Comparison of ENCODE assay signal across 8 cellular contexts in the genomic region with DNA sequence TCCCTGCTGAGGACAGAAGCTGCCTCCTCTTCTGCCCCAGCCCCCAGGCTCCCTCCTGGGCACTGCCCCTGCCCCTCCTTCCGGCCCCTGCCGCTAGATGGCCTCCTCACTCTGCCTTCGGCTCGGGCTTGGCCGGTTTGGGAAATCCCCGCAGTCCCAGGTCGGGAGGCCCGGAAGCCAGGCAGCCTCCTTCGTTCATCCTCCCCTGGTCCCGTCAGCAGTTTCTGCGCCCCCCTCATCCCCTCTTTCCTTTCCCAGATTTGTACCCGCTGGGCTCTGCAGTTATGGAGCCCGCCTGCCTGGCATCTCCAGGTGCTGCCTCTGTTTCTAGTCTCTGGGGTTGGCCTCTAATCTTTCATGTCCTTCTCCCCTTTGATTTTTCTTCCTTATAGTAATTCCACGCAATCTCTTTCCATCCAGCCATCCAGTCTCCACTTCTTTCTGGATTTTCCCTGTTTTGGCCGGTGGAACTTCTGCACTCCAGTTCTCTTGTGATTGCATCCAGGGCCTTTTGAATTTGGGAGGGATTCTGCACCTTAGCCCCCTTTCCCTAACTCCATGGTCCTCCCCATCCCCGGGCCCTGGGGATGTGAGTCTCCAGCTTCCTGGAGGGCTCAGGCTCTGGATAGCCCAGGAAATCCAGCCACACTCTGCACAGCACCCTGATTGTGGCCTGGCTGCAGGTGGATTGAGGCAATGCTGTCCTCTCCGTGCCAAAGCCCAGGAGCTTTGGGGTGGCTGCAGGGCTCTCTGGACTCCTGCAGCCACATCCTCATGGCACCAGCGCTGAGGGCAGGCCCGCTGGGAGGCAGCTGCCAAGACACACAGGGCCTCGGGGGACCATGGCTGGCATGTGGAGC. TPM values are rescaled to one million over a fixed set of nuclear protein-coding genes. Genes with fewer than 3 reads are reported as not detected.
DNase-seq lines count a peak whose midpoint lies in the region; ATAC-seq and TF ChIP-seq lines count a peak whose summit lies in the region.

No MANE protein-coding gene starts in this region.

- POLR2A ChIA-PET in CD8-positive, alpha-beta memory T cell (lab: Charles Lee), result no interaction called here
- POLR2A ChIA-PET in SK-N-SH (lab: Yijun Ruan, JAX), result no interaction called here

- no peak overlapping the region for H3K4me3 ChIP-seq in CD8-positive, alpha-beta memory T cell (ENCODE audit: low read length)
- H3K4me3 ChIP-seq in SK-N-SH (ENCODE audit: low read depth in 2 of 2, low read length in 1 of 2), result 0 out of 4 replicates have a peak overlapping the region, but pooled peaks of 1 of the 2 experiments have one; percentile 34

- no peaks in the 10 kb centered on the region for H3K36me3 Mint-ChIP-seq in CD8-positive, alpha-beta memory T cell

- peaks cover 36 to 55% of the 10 kb centered on the region in 2 donors for H3K27me3 Mint-ChIP-seq in CD8-positive, alpha-beta memory T cell

- H3K4me3 Mint-ChIP-seq in CD8-positive, alpha-beta memory T cell, result peak overlapping the region in 1 of 7 donors; percentile 33

- H3K4me1 ChIP-seq in CD8-positive, alpha-beta memory T cell (ENCODE audit: insufficient read depth, low read length), result no peaks in the 10 kb centered on the region
- H3K4me1 ChIP-seq in SK-N-SH (ENCODE audit: control insufficient read depth in 1 of 2, insufficient read depth in 2 of 2, low read depth in 1 of 2, low read length in 1 of 2), result no peaks in the 10 kb centered on the region

- H3K79me2 ChIP-seq in SK-N-SH (ENCODE audit: insufficient read depth), result no peaks in the 10 kb centered on the region

- H3K9me3 ChIP-seq in CD8-positive, alpha-beta memory T cell (ENCODE audit: low read length), result no peaks in the 10 kb centered on the region
- no peaks in the 10 kb centered on the region for H3K9me3 ChIP-seq in SK-N-SH

- peaks cover 8 to 24% (median 8%) of the 10 kb centered on the region in 3 donors for H3K4me1 Mint-ChIP-seq in CD8-positive, alpha-beta memory T cell

- TF ChIP-seq EP300 in SK-N-SH (IDR thresholded peaks at IDR 0.05; ENCODE audit: borderline replicate concordance in 1 of 2, low read depth in 1 of 2, low read length in 1 of 2), result no peak

- H3K27ac Mint-ChIP-seq in CD8-positive, alpha-beta memory T cell, result peak overlapping the region in 1 of 8 donors; percentile 11

- peak; percentile 78 for TF ChIP-seq RAD21 in SK-N-SH (IDR thresholded peaks at IDR 0.05; ENCODE audit: low read length)

- no peak overlapping the region for H3K27ac ChIP-seq in CD8-positive, alpha-beta memory T cell (ENCODE audit: low read depth, low read length)
- H3K27ac ChIP-seq in SK-N-SH (ENCODE audit: low read depth in 2 of 2, low read length in 1 of 2), result no peak overlapping the region

- no peak overlapping the region for H3K9ac ChIP-seq in SK-N-SH

- CTCF ChIA-PET in CD8-positive, alpha-beta memory T cell (lab: Charles Lee), result no interaction called here
- CTCF ChIA-PET in SK-N-SH (lab: Yijun Ruan, JAX), result interaction anchor here (0.7 to 4.6 kb wide), 8 partner anchors 11 to 1010 kb away, joined by 3 to 33 read pairs (median 3); no protein-coding TSS in a partner anchor

- H3K27me3 ChIP-seq in CD8-positive, alpha-beta memory T cell (ENCODE audit: insufficient read depth, low read length, poor library complexity, severe bottlenecking), result peaks cover 14% of the 10 kb centered on the region
- peaks cover 94% of the 10 kb centered on the region for H3K27me3 ChIP-seq in SK-N-SH (ENCODE audit: insufficient read depth)

- peak; percentile 72 for TF ChIP-seq CTCF in SK-N-SH (IDR thresholded peaks at IDR 0.05)

- H4K20me1 ChIP-seq in SK-N-SH (ENCODE audit: insufficient read depth), result no peaks in the 10 kb centered on the region

- H2AFZ ChIP-seq in SK-N-SH (ENCODE audit: low read depth), result no peak overlapping the region

- no peaks in the 10 kb centered on the region for H3F3A ChIP-seq in SK-N-SH (replicated peaks; ENCODE audit: insufficient read depth)

- WGBS in SK-N-SH (ENCODE audit: low lambda C conversion rate), result 16% methylated on average over 16 of the region's 20 CpGs

- H3K9me2 ChIP-seq in SK-N-SH, result no peaks in the 10 kb centered on the region

- H3K4me2 ChIP-seq in SK-N-SH, result 0 out of 2 replicates have a peak overlapping the region, but pooled peaks have one; percentile 50

- no peaks in the 10 kb centered on the region for H3K9me3 Mint-ChIP-seq in CD8-positive, alpha-beta memory T cell

- DNase-seq in CD8-positive, alpha-beta memory T cell, result peak in 3 of 5 donors; percentile 13 to 56 (median 49)
- DNase-seq in SK-N-SH, result peak; percentile 77
- peak; percentile 48 for DNase-seq in activated naive CD8-positive, alpha-beta T cell treated with anti-CD3 and anti-CD28 coated beads, Interleukin-2, amount 50 U/mL, for 16 hours (ENCODE audit: low read depth, low spot score)
- peak; percentile 84 for DNase-seq in islet precursor cell
- DNase-seq in stimulated activated CD8-positive, alpha-beta memory T cell treated with anti-CD3 and anti-CD28 coated beads, Interleukin-12 subunit alpha, Interleukin-12 subunit beta, amount 100 ng/mL, for 1 hour (ENCODE audit: low read depth), result peak; percentile 28
- DNase-seq in NCI-H128 (lab: John Stamatoyannopoulos, UW; ENCODE audit: unreplicated experiment), result no peak

- ATAC-seq in GM19023 (IDR thresholded peaks at IDR 0.05; ENCODE audit: unreplicated experiment) (peak; percentile 87), HG03135 (IDR thresholded peaks at IDR 0.05; ENCODE audit: unreplicated experiment) (peak; percentile 81)

- no peaks in the 10 kb centered on the region for H3K36me3 ChIP-seq in CD8-positive, alpha-beta memory T cell (ENCODE audit: insufficient read depth, low read length)
- H3K36me3 ChIP-seq in SK-N-SH (replicated peaks in 1 of 2; ENCODE audit: control insufficient read depth in 1 of 2, insufficient read depth in 2 of 2, low read length in 1 of 2), result no peaks in the 10 kb centered on the region

TF ChIP-seq in SK-N-SH, 30 proteins besides CTCF, POLR2A, EP300 and RAD21:
- TF ChIP-seq, protein P1, sequence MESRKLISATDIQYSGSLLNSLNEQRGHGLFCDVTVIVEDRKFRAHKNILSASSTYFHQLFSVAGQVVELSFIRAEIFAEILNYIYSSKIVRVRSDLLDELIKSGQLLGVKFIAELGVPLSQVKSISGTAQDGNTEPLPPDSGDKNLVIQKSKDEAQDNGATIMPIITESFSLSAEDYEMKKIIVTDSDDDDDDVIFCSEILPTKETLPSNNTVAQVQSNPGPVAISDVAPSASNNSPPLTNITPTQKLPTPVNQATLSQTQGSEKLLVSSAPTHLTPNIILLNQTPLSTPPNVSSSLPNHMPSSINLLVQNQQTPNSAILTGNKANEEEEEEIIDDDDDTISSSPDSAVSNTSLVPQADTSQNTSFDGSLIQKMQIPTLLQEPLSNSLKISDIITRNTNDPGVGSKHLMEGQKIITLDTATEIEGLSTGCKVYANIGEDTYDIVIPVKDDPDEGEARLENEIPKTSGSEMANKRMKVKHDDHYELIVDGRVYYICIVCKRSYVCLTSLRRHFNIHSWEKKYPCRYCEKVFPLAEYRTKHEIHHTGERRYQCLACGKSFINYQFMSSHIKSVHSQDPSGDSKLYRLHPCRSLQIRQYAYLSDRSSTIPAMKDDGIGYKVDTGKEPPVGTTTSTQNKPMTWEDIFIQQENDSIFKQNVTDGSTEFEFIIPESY (IDR thresholded peaks at IDR 0.05; ENCODE audit: borderline replicate concordance, low read depth), result no peak
- TF ChIP-seq MEF2A (IDR thresholded peaks at IDR 0.05; ENCODE audit: borderline replicate concordance, low read depth), result no peak
- TF ChIP-seq SMC3 (IDR thresholded peaks at IDR 0.05; ENCODE audit: low read depth, low read length), result peak; percentile 67

RNA-seq across cellular contexts. Expression of gene SHH, which starts 3.3 kb away (rescaled TPM):
- total RNA-seq in CD8-positive, alpha-beta memory T cell, result not detected
- not detected for polyA plus RNA-seq in CD8-positive, alpha-beta memory T cell
- not detected in 2 replicates for polyA plus RNA-seq in SK-N-SH (2012; rRNA removed)
- polyA plus RNA-seq in SK-N-SH (2012; cell fraction: cytosol; rRNA removed), result not detected in 2 replicates
- not detected in 2 replicates for polyA plus RNA-seq in SK-N-SH (2012; cell fraction: nucleus; rRNA removed)
